In genomic region chr2:213766062-213766461, GRCh38 we compare ENCODE assay signal across 10 cellular contexts.
DNase-seq lines count a peak whose midpoint lies in the region; ATAC-seq, FAIRE-seq and TF ChIP-seq lines count a peak whose summit lies in the region.
"Had no signal": no experiment of that assay in that cellular context is flagged by ENCODE, and none has a peak within 500 bp of the region (broad histone marks: within the 10 kb centered on the region; RNA-seq: fewer than 3 reads in every experiment).

No MANE protein-coding gene starts in this region.

- H3K4me3 ChIP-seq in GM12878 (no peak overlapping the region), WERI-Rb-1 (ENCODE audit: low read depth, low read length) (no peak overlapping the region)
- H3K4me3 ChIP-seq: MG63 had no signal

- H2AFZ ChIP-seq in GM12878 (ENCODE audit: control insufficient read depth, low read depth, low read length): 0 out of 2 replicates have a peak overlapping the region, but pooled peaks have one; percentile 3

- BruUV-seq in GM12878 (replicated peaks; lab: Mats Ljungman, UMichigan): no TSS peak

- no peak for DNase-seq in GM12878 (ENCODE audit: low read depth, low spot score)
- DNase-seq in WERI-Rb-1: no peak
- no peak for DNase-seq in stimulated activated CD4-positive, alpha-beta T cell treated with anti-CD3 and anti-CD28 coated beads, Interleukin-1b, Interleukin-23, amount 100 ng/mL, for 48 hours
- DNase-seq in stimulated activated CD4-positive, alpha-beta T cell treated with anti-CD3 and anti-CD28 coated beads, Interleukin-4, amount 100 ng/mL, for 24 hours: no peak
- DNase-seq: GOT3, MG63, T-helper 17 cell had no signal

- in situ Hi-C loops in GM12878 (cut with MboI): no loop called here

- 93% methylated on average over 1 of the region's 1 CpG for WGBS in GM12878 (ENCODE audit: insufficient coverage, insufficient replicate concordance, low lambda C conversion rate, missing lambda C conversion rate)

- RAD21 ChIA-PET in GM12878 (lab: Charles Lee; ENCODE audit: unreplicated experiment): interaction anchor here (0.7 to 2.3 kb wide), 13 partner anchors 9 to 482 kb away, joined by 3 to 26 read pairs (median 4); partner anchors contain the start of gene SPAG16

- H3K36me3 ChIP-seq in GM12878 (ENCODE audit: control insufficient read depth in 2 of 2, insufficient read depth in 2 of 2, low read length in 1 of 2) (no peaks in the 10 kb centered on the region), WERI-Rb-1 (no peaks in the 10 kb centered on the region)
- H3K36me3 ChIP-seq: MG63 had no signal

- no peak overlapping the region for H3K9ac ChIP-seq in GM12878 (ENCODE audit: control insufficient read depth, insufficient read depth, low read length)

- POLR2A ChIA-PET in GM12878 (lab: Charles Lee): interaction anchor here (1.0 to 2.0 kb wide), 3 partner anchors 12 to 26 kb away, joined by 4 to 13 read pairs (median 4); no protein-coding TSS in a partner anchor

- peaks cover 14% of the 10 kb centered on the region for H3K4me1 ChIP-seq in GM12878 (ENCODE audit: control insufficient read depth, insufficient read depth, low read length)

- peak overlapping the region; percentile 75 for H3K27ac ChIP-seq in GM12878 (ENCODE audit: control insufficient read depth, insufficient read depth)
- no peak overlapping the region for H3K27ac ChIP-seq in WERI-Rb-1

- TF ChIP-seq RAD21 in GM12878 (IDR thresholded peaks at IDR 0.05; ENCODE audit: insufficient read depth, low read depth, low read length): no peak

- no peaks in the 10 kb centered on the region for H4K20me1 ChIP-seq in GM12878 (ENCODE audit: control insufficient read depth, insufficient read depth)

- CTCF ChIA-PET in GM12878 (lab: Yijun Ruan, JAX): interaction anchor here (0.7 to 2.6 kb wide), 8 partner anchors 12 to 365 kb away, joined by 3 to 13 read pairs (median 4); no protein-coding TSS in a partner anchor

- H3K4me2 ChIP-seq in GM12878 (ENCODE audit: control insufficient read depth, insufficient read depth): peak overlapping the region; percentile 77

- no peak for TF ChIP-seq CTCF in GM12878 (IDR thresholded peaks at IDR 0.05 in 2 of 3, conservative IDR thresholded peaks at IDR 0.05 in 1 of 3; ENCODE audit: control insufficient read depth in 2 of 3, extremely low read depth in 1 of 3, insufficient read depth in 1 of 3, low read depth in 3 of 3, low read length in 3 of 3)
- TF ChIP-seq CTCF in WERI-Rb-1 (IDR thresholded peaks at IDR 0.05; ENCODE audit: low read depth, low read length): no peak

- FAIRE-seq in GM12878 (lab: Jason Lieb, UNC): no peak

- no peak for TF ChIP-seq EP300 in GM12878 (IDR thresholded peaks at IDR 0.05; ENCODE audit: borderline replicate concordance in 1 of 2, control insufficient read depth in 1 of 2, low read depth in 2 of 2, low read length in 2 of 2)

- ATAC-seq in GM18873 (IDR thresholded peaks at IDR 0.05; ENCODE audit: low FRiP score, unreplicated experiment) (peak; percentile 41), GM21576 (IDR thresholded peaks at IDR 0.05; ENCODE audit: unreplicated experiment) (peak; percentile 34), HG03097 (IDR thresholded peaks at IDR 0.05; ENCODE audit: low FRiP score, unreplicated experiment) (peak; percentile 28), GM12878 (peak; percentile 60)
- ATAC-seq: T-helper 17 cell had no signal

- SMC1A ChIA-PET in GM12878 (lab: Charles Lee; ENCODE audit: uncharacterized antibody, unreplicated experiment): interaction anchor here (0.6 to 6.5 kb wide), 19 partner anchors 9 to 138 kb away, joined by 3 to 84 read pairs (median 4); no protein-coding TSS in a partner anchor

- intact Hi-C loops in GM12878 (cut with micrococcal nuclease; ENCODE audit: unreplicated experiment): loop anchor here (1.0 kb wide), 1 partner anchor 15 kb away; no protein-coding TSS in a partner anchor

- no peaks in the 10 kb centered on the region for H3K79me2 ChIP-seq in GM12878 (ENCODE audit: control insufficient read depth, insufficient read depth, low read length)

- TF ChIP-seq POLR2A in GM12878 (IDR thresholded peaks at IDR 0.05; ENCODE audit: low read depth, low read length): no peak

- no peaks in the 10 kb centered on the region for H3K27me3 ChIP-seq in GM12878 (replicated peaks in 1 of 2; ENCODE audit: control insufficient read depth in 2 of 2, insufficient read depth in 2 of 2, low read length in 1 of 2)
- H3K27me3 ChIP-seq in WERI-Rb-1 (ENCODE audit: insufficient read depth, low read depth, severe bottlenecking): no peaks in the 10 kb centered on the region
- H3K27me3 ChIP-seq: MG63 had no signal

- H3K9me3 ChIP-seq in GM12878 (replicated peaks; ENCODE audit: control insufficient read depth, insufficient read depth, low read length): no peaks in the 10 kb centered on the region
- no peaks in the 10 kb centered on the region for H3K9me3 ChIP-seq in WERI-Rb-1 (ENCODE audit: severe bottlenecking)
- H3K9me3 ChIP-seq: MG63 had no signal

TF ChIP-seq in GM12878, 131 proteins besides CTCF, POLR2A, EP300 and RAD21:
- no peak for TF ChIP-seq REST (IDR thresholded peaks at IDR 0.05; ENCODE audit: low read depth, low read length)
- no peak for TF ChIP-seq CBX3 (IDR thresholded peaks at IDR 0.05; ENCODE audit: borderline replicate concordance, low read depth)
- TF ChIP-seq PML (IDR thresholded peaks at IDR 0.05; ENCODE audit: low read length): no peak
- no peak for TF ChIP-seq TARDBP (IDR thresholded peaks at IDR 0.05; ENCODE audit: borderline replicate concordance)
- no peak for TF ChIP-seq ZNF274 (IDR thresholded peaks at IDR 0.05; ENCODE audit: insufficient read depth, insufficient read length)
- TF ChIP-seq TAF1 (IDR thresholded peaks at IDR 0.05; ENCODE audit: borderline replicate concordance, low read depth, low read length): no peak
